Comparison of ENCODE assay signal across 1 cellular context in genomic region chr14:91418387-91419043, GRCh38.
A peak's percentile ranks its signal among the peaks of the same experiment; 100 is the strongest.
TF ChIP-seq lines count a peak whose summit lies in the region.

No MANE protein-coding gene starts in this region.

TF ChIP-seq in K562, 482 proteins besides CTCF, POLR2A, EP300 and RAD21 (continued from another document and continues in another):
- TF ChIP-seq THAP12 (CRISPR knock-in tag; IDR thresholded peaks at IDR 0.05), result no peak
- TF ChIP-seq ZNF668 (CRISPR knock-in tag; IDR thresholded peaks at IDR 0.05), result no peak
- TF ChIP-seq NR3C1 (CRISPR knock-in tag; IDR thresholded peaks at IDR 0.05), result no peak
- no peak for TF ChIP-seq ZNF174 (CRISPR knock-in tag; IDR thresholded peaks at IDR 0.05)
- TF ChIP-seq SNAPC5 (CRISPR knock-in tag; IDR thresholded peaks at IDR 0.05), result no peak
- no peak for TF ChIP-seq NFIX (CRISPR knock-in tag; IDR thresholded peaks at IDR 0.05; ENCODE audit: low read depth)
- TF ChIP-seq KHSRP (IDR thresholded peaks at IDR 0.05), result no peak
- TF ChIP-seq TCF7 (IDR thresholded peaks at IDR 0.05; ENCODE audit: borderline replicate concordance), result no peak
- no peak for TF ChIP-seq ARID3A (IDR thresholded peaks at IDR 0.05; ENCODE audit: borderline replicate concordance, low read depth, low read length)
- TF ChIP-seq FUS (optimal IDR thresholded peaks at IDR 0.05; ENCODE audit: low read depth, low read length), result no peak
- no peak for TF ChIP-seq CHD1 (IDR thresholded peaks at IDR 0.05; ENCODE audit: low read length)
- no peak for TF ChIP-seq SMARCA4 (IDR thresholded peaks at IDR 0.05)
- TF ChIP-seq SP2 (IDR thresholded peaks at IDR 0.05; ENCODE audit: extremely low read depth, low read depth, low read length, poor library complexity, severe bottlenecking), result no peak
- 0 out of 2 replicates have a peak, but pooled peaks have one; percentile 50 for TF ChIP-seq CREB3L1 (IDR thresholded peaks at IDR 0.05; ENCODE audit: borderline replicate concordance, low read depth)
- no peak for TF ChIP-seq MYC (IDR thresholded peaks at IDR 0.05; ENCODE audit: low read depth, low read length)
- TF ChIP-seq MYC (CRISPR knock-in tag; IDR thresholded peaks at IDR 0.05; ENCODE audit: borderline replicate concordance, low read depth), result peak; percentile 42; the same call in 1 of the 2 replicates
- no peak for TF ChIP-seq CEBPB (tag; IDR thresholded peaks at IDR 0.05)
- peak in 1 of 2 experiments; percentile 24; a peak in 3 of 4 replicates for TF ChIP-seq MNT (conservative IDR thresholded peaks at IDR 0.05)
- no peak for TF ChIP-seq ATF7 (IDR thresholded peaks at IDR 0.05)
- no peak for TF ChIP-seq RFX7 (CRISPR knock-in tag; IDR thresholded peaks at IDR 0.05)
- TF ChIP-seq ZHX1 (conservative IDR thresholded peaks at IDR 0.05; ENCODE audit: low read length), result no peak
- TF ChIP-seq ZNF324 (CRISPR knock-in tag; IDR thresholded peaks at IDR 0.05), result no peak
- TF ChIP-seq MYBL2 (IDR thresholded peaks at IDR 0.05; ENCODE audit: low read depth), result no peak
- no peak for TF ChIP-seq MYBL2 (CRISPR knock-in tag; IDR thresholded peaks at IDR 0.05; ENCODE audit: borderline replicate concordance)
- TF ChIP-seq ARID4B (CRISPR knock-in tag; IDR thresholded peaks at IDR 0.05), result no peak; the same call in 1 of the 2 replicates
- no peak for TF ChIP-seq MAFG (tag; conservative IDR thresholded peaks at IDR 0.05)
- TF ChIP-seq RCOR1 (IDR thresholded peaks at IDR 0.05; ENCODE audit: borderline replicate concordance in 1 of 2, low read depth in 2 of 2, low read length in 2 of 2), result peak in 1 of 2 experiments; percentile 56; a peak in 2 of 4 replicates
- no peak for TF ChIP-seq FOS (IDR thresholded peaks at IDR 0.05; ENCODE audit: extremely low read depth, insufficient read length)
- TF ChIP-seq ARID1B (IDR thresholded peaks at IDR 0.05), result no peak
- TF ChIP-seq PPARD (CRISPR knock-in tag; IDR thresholded peaks at IDR 0.05), result no peak
- TF ChIP-seq NBN (IDR thresholded peaks at IDR 0.05; ENCODE audit: low read depth), result no peak
- no peak for TF ChIP-seq NCOA4 (IDR thresholded peaks at IDR 0.05; ENCODE audit: partially characterized antibody)
- no peak; the same call in 1 of the 2 replicates for TF ChIP-seq ATF6 (CRISPR knock-in tag; IDR thresholded peaks at IDR 0.05)
- no peak for TF ChIP-seq ZNF699 (CRISPR knock-in tag; IDR thresholded peaks at IDR 0.05; ENCODE audit: insufficient replicate concordance)
- TF ChIP-seq SREBF1 (IDR thresholded peaks at IDR 0.05; ENCODE audit: borderline replicate concordance, low read depth, low read length), result no peak
- no peak for TF ChIP-seq FOXK2 (conservative IDR thresholded peaks at IDR 0.05 in 1 of 2, IDR thresholded peaks at IDR 0.05 in 1 of 2; ENCODE audit: low read depth in 2 of 2)
- TF ChIP-seq ZBTB2 (IDR thresholded peaks at IDR 0.05), result no peak
- TF ChIP-seq KDM5B (IDR thresholded peaks at IDR 0.05; ENCODE audit: insufficient replicate concordance, low read depth, low read length), result peak; percentile 2
- no peak for TF ChIP-seq IRF2 (CRISPR knock-in tag; IDR thresholded peaks at IDR 0.05)
- TF ChIP-seq CBFB (CRISPR knock-in tag; IDR thresholded peaks at IDR 0.05), result no peak
- no peak for TF ChIP-seq ELK1 (CRISPR knock-in tag; IDR thresholded peaks at IDR 0.05)
- no peak for TF ChIP-seq MYNN (IDR thresholded peaks at IDR 0.05)
- no peak for TF ChIP-seq MYNN (CRISPR knock-in tag; IDR thresholded peaks at IDR 0.05)
- TF ChIP-seq SPI1 (IDR thresholded peaks at IDR 0.05; ENCODE audit: borderline replicate concordance, low read depth, low read length), result no peak
